6 cellular contexts compared by ENCODE assay signal in genomic region chr1:109499661-109500536, GRCh38. TPM values are rescaled to one million over a fixed set of nuclear protein-coding genes. Genes with fewer than 3 reads are reported as not detected.
DNase-seq lines count a peak whose midpoint lies in the region; ATAC-seq, FAIRE-seq and TF ChIP-seq lines count a peak whose summit lies in the region.

No MANE protein-coding gene starts in this region.

- CTCF ChIA-PET in HCT116 (lab: Charles Lee): interaction anchor here (2.9 to 5.0 kb wide), 2 partner anchors 16 to 32 kb away, joined by 8 to 70 read pairs; no protein-coding TSS in a partner anchor

- H2AFZ ChIP-seq in HCT116 (ENCODE audit: low read depth, low read length, poor library complexity, severe bottlenecking): no peak overlapping the region

- DNase-seq in HCT116 (ENCODE audit: low read depth, low spot score) (no peak), SKM-1 treated with dmso at 0.1 percent for 144 hours (lab: John Stamatoyannopoulos, UW; ENCODE audit: unreplicated experiment) (peak; percentile 41), small intestine (peak; percentile 96), NK-92 (lab: John Stamatoyannopoulos, UW; ENCODE audit: unreplicated experiment) (no peak)
- peak; percentile 62 for DNase-seq in effector CD4-positive, alpha-beta T cell

- RAD21 ChIA-PET in HCT116 (lab: Charles Lee; ENCODE audit: low non-redundant PET in 1 of 2, low total read pairs in 2 of 2, uncharacterized antibody in 2 of 2, unreplicated experiment in 2 of 2): interaction anchor here in 1 of 2 experiments (1.8 kb wide), 1 partner anchor 33 kb away, joined by 6 read pairs; no protein-coding TSS in a partner anchor

- BruUV-seq in HCT116 (replicated peaks; lab: Mats Ljungman, UMichigan): no TSS peak

- 27 to 53% (median 39%) methylated on average over 4 of the region's 4 CpGs for WGBS in small intestine, 3 donors

- intact Hi-C loops in HCT116 (cut with micrococcal nuclease): no loop called here

- H3K79me2 ChIP-seq in HCT116 (ENCODE audit: insufficient read depth, low read length): no peaks in the 10 kb centered on the region; the same call in 1 of the 2 replicates

- POLR2A ChIA-PET in HCT116 (lab: Charles Lee): interaction anchor here (1.1 kb wide), 1 partner anchor 33 kb away, joined by 4 read pairs; no protein-coding TSS in a partner anchor

- no peaks in the 10 kb centered on the region for H3K9me3 ChIP-seq in HCT116 (ENCODE audit: control insufficient read depth in 1 of 2, insufficient read depth in 1 of 2, low read depth in 1 of 2, low read length in 2 of 2)
- no peaks in the 10 kb centered on the region for H3K9me3 ChIP-seq in small intestine (ENCODE audit: control insufficient read depth, low read depth)

- H3K4me2 ChIP-seq in HCT116 (ENCODE audit: low read length): no peak overlapping the region

- H3K9ac ChIP-seq in HCT116 (ENCODE audit: low read length): no peak overlapping the region

- peak; percentile 80 for ATAC-seq in HCT116
- ATAC-seq in HG02571 (IDR thresholded peaks at IDR 0.05; ENCODE audit: unreplicated experiment): no peak

- H3K27ac ChIP-seq in HCT116 (ENCODE audit: low read depth, low read length) (no peak overlapping the region), small intestine (ENCODE audit: low read depth in 1 of 2, low read length in 1 of 2) (peak overlapping the region in 1 of 2 donors; percentile 41)

- FAIRE-seq in small intestine (lab: Jason Lieb, UNC): no peak

- H3K4me1 ChIP-seq in HCT116 (ENCODE audit: control insufficient read depth in 1 of 2, insufficient read depth in 2 of 2, low read length in 2 of 2): peaks cover 2 to 7% of the 10 kb centered on the region in 2 experiments; a peak in 2 of 4 replicates
- peaks cover under 1 to 8% of the 10 kb centered on the region in 2 donors for H3K4me1 ChIP-seq in small intestine (ENCODE audit: control insufficient read depth in 2 of 2, insufficient read depth in 1 of 2, low read depth in 1 of 2, low read length in 1 of 2)

- TF ChIP-seq CTCF in HCT116 (IDR thresholded peaks at IDR 0.05 in 2 of 3, conservative IDR thresholded peaks at IDR 0.05 in 1 of 3; ENCODE audit: borderline replicate concordance in 1 of 3, insufficient read depth in 1 of 3, low read depth in 2 of 3, low read length in 2 of 3): peak; percentile 42 to 67 (median 66); a peak in 5 of 6 replicates

- TF ChIP-seq POLR2A in HCT116 (IDR thresholded peaks at IDR 0.05; ENCODE audit: borderline replicate concordance, extremely low read depth, insufficient read depth, insufficient read length): no peak

- no peaks in the 10 kb centered on the region for H4K20me1 ChIP-seq in HCT116 (ENCODE audit: insufficient read depth)

- no peaks in the 10 kb centered on the region for H3K9me2 ChIP-seq in HCT116 (ENCODE audit: insufficient read depth)

- H3K4me3 ChIP-seq in HCT116 (replicated peaks in 1 of 2; ENCODE audit: low read depth in 1 of 2, low read length in 2 of 2) (no peak overlapping the region), small intestine (ENCODE audit: low read depth in 1 of 2, low read length in 2 of 2) (no peak overlapping the region)

- H3K36me3 ChIP-seq in HCT116 (ENCODE audit: control insufficient read depth in 1 of 2, insufficient read depth in 2 of 2, low read length in 2 of 2) (peaks cover 4 to 5% of the 10 kb centered on the region in 2 experiments; a peak in 1 of 4 replicates), small intestine (ENCODE audit: control insufficient read depth in 2 of 2, insufficient read depth in 2 of 2, low read length in 2 of 2) (no peaks in the 10 kb centered on the region)

- peak; percentile 42 for TF ChIP-seq RAD21 in HCT116 (IDR thresholded peaks at IDR 0.05; ENCODE audit: low read depth)

- H3K27me3 ChIP-seq in HCT116 (ENCODE audit: insufficient read depth, low read length): no peaks in the 10 kb centered on the region
- no peaks in the 10 kb centered on the region for H3K27me3 ChIP-seq in small intestine (ENCODE audit: control insufficient read depth in 2 of 2, insufficient read depth in 2 of 2, low read length in 2 of 2)

TF ChIP-seq in HCT116, 20 proteins besides CTCF, POLR2A, EP300 and RAD21:
- TF ChIP-seq CEBPB (IDR thresholded peaks at IDR 0.05; ENCODE audit: low read depth) (no peak), ZNF274 (IDR thresholded peaks at IDR 0.05; ENCODE audit: low read depth, low read length) (no peak), POLR2AphosphoS5 (IDR thresholded peaks at IDR 0.05; ENCODE audit: low read depth, low read length) (no peak), FOSL1 (IDR thresholded peaks at IDR 0.05; ENCODE audit: low read depth) (no peak), TCF7L2 (IDR thresholded peaks at IDR 0.05; ENCODE audit: borderline replicate concordance, extremely low read depth, insufficient read depth, insufficient read length) (no peak), SP1 (IDR thresholded peaks at IDR 0.05; ENCODE audit: low read depth) (no peak)

RNA-seq across cellular contexts. Expression of gene CYB561D1, which starts 6.0 kb away (rescaled TPM):
- total RNA-seq in HCT116 (2021; ENCODE audit: unreplicated experiment): 5.9 TPM
- 4.5 and 5.4 TPM in 2 replicates for polyA plus RNA-seq in HCT116 (2012)
- polyA plus RNA-seq in small intestine: 1 to 10 TPM; 5.1 to 8.6 (median 6.5) TPM

RNA-seq across cellular contexts. Expression of gene AMIGO1, which starts 9.6 kb away (rescaled TPM):
- total RNA-seq in HCT116 (2021; ENCODE audit: unreplicated experiment): 0.10 TPM
- 0.05 and 0.06 TPM in 2 replicates for polyA plus RNA-seq in HCT116 (2012)
- polyA plus RNA-seq in small intestine: 1 to 10 TPM; 1.6 to 2.9 (median 2.8) TPM

RNA-seq across cellular contexts. Expression of gene ATXN7L2, which starts 16.2 kb away (rescaled TPM):
- total RNA-seq in HCT116 (2021; ENCODE audit: unreplicated experiment): 7.2 TPM
- polyA plus RNA-seq in HCT116 (2012): 5.9 and 6.1 TPM in 2 replicates
- polyA plus RNA-seq in small intestine: 1 to 10 TPM; 4.8 to 8.9 (median 7.0) TPM

RNA-seq across cellular contexts. Expression of gene SYPL2, which starts 33.6 kb away (rescaled TPM):
- 1.3 TPM for total RNA-seq in HCT116 (2021; ENCODE audit: unreplicated experiment)
- 0.49 and 0.91 TPM in 2 replicates for polyA plus RNA-seq in HCT116 (2012)
- under 1 TPM in 1 of 3 donors, not detected in 2; 0.67 TPM for polyA plus RNA-seq in small intestine

RNA-seq across cellular contexts. Expression of gene GPR61, which starts 39.8 kb away (rescaled TPM):
- not detected for total RNA-seq in HCT116 (2021; ENCODE audit: unreplicated experiment)
- polyA plus RNA-seq in HCT116 (2012): 0.07 and 0.16 TPM in 2 replicates
- polyA plus RNA-seq in small intestine: under 1 TPM in 1 of 3 donors, not detected in 2; 0.09 TPM

Comparison
In these comparisons a context has a peak if more than half of its experiments do, and no peak if none do; other contexts are left out.
1. DNase-seq: peak in SKM-1 treated with dmso at 0.1 percent for 144 hours (single experiment), effector CD4-positive, alpha-beta T cell (single experiment) and small intestine (single experiment); none in HCT116 (single experiment) and NK-92 (single experiment).